Comparison of ENCODE assay signal across 16 cellular contexts in genomic region chr6:54083301-54083700, GRCh38. TPM values are rescaled to one million over a fixed set of nuclear protein-coding genes. Genes with fewer than 3 reads are reported as not detected.
"Had no signal": no experiment of that assay in that cellular context is flagged by ENCODE, and none has a peak within 500 bp of the region (broad histone marks: within the 10 kb centered on the region; RNA-seq: fewer than 3 reads in every experiment).

No MANE protein-coding gene starts in this region.

- H3K27me3 ChIP-seq: ovary, stomach, thyroid gland, vagina had no signal

- FAIRE-seq: frontal cortex, keratinocyte had no signal

- H3K4me3 ChIP-seq: coronary artery, ovary, stomach, thyroid gland, vagina had no signal

- H3K27ac Mint-ChIP-seq: activated CD8-positive, alpha-beta T cell treated with anti-CD3 and anti-CD28 coated beads, Interleukin-2, amount 10 ng/mL, durations not matched to agents 7 days and 5 days; activated T-helper 1 cell treated with anti-CD3 and anti-CD28 coated beads, Interleukin-12 subunit alpha, Interleukin-12 subunit beta, Interleukin-2, Interleukin-4 antibody, amounts not matched to agents 30 ng/mL and 10 ng/mL and 1 ng/mL, durations not matched to agents 14 hours and 24 hours and 36 hours had no signal

- H3K9me3 Mint-ChIP-seq: activated T-helper 1 cell treated with anti-CD3 and anti-CD28 coated beads, Interleukin-12 subunit alpha, Interleukin-12 subunit beta, Interleukin-2, Interleukin-4 antibody, amounts not matched to agents 30 ng/mL and 10 ng/mL and 1 ng/mL, durations not matched to agents 14 hours and 24 hours and 36 hours; neural crest cell had no signal

- H3K4me3 Mint-ChIP-seq: activated CD8-positive, alpha-beta T cell treated with anti-CD3 and anti-CD28 coated beads, Interleukin-2, amount 10 ng/mL, durations not matched to agents 7 days and 5 days; activated T-helper 1 cell treated with anti-CD3 and anti-CD28 coated beads, Interleukin-12 subunit alpha, Interleukin-12 subunit beta, Interleukin-2, Interleukin-4 antibody, amounts not matched to agents 30 ng/mL and 10 ng/mL and 1 ng/mL, durations not matched to agents 14 hours and 24 hours and 36 hours; neural crest cell had no signal

- H3K9me3 ChIP-seq: ovary, stomach, thyroid gland, vagina had no signal

- H3K36me3 ChIP-seq: ovary, stomach, thyroid gland, vagina, WERI-Rb-1 had no signal

- DNase-seq: activated CD4-positive, alpha-beta T cell treated with anti-CD3 and anti-CD28 coated beads for 4 hours; activated CD8-positive, alpha-beta T cell treated with anti-CD3 and anti-CD28 coated beads, Interleukin-2, amount 10 ng/mL, durations not matched to agents 7 days and 5 days; activated naive CD4-positive, alpha-beta T cell treated with Interleukin-2 at 50 U/mL for 16 hours; caudate nucleus; effector CD4-positive, alpha-beta T cell; ovary; stomach; thyroid gland; WERI-Rb-1 had no signal

- ATAC-seq: activated CD8-positive, alpha-beta T cell treated with anti-CD3 and anti-CD28 coated beads, Interleukin-2, amount 10 ng/mL, durations not matched to agents 7 days and 5 days had no signal

- H3K4me1 ChIP-seq: stomach, vagina had no signal

- H3K27ac ChIP-seq: ovary, stomach, thyroid gland, vagina, WERI-Rb-1 had no signal

RNA-seq across cellular contexts. Expression of gene MLIP, which starts 27.9 kb away (rescaled TPM):
- total RNA-seq: activated CD8-positive, alpha-beta T cell treated with anti-CD3 and anti-CD28 coated beads, Interleukin-2, amount 10 ng/mL, durations not matched to agents 7 days and 5 days; activated T-helper 1 cell treated with anti-CD3 and anti-CD28 coated beads, Interleukin-12 subunit alpha, Interleukin-12 subunit beta, Interleukin-2, Interleukin-4 antibody, amounts not matched to agents 30 ng/mL and 10 ng/mL and 1 ng/mL, durations not matched to agents 14 hours and 24 hours and 36 hours; fibroblast of lung; neural crest cell; stomach; vagina had no signal
